Comparison of ENCODE assay signal across 8 cellular contexts in genomic region chr20:43862438-43862837, GRCh38. TPM values are rescaled to one million over a fixed set of nuclear protein-coding genes. Genes with fewer than 3 reads are reported as not detected.
"Had no signal": no experiment of that assay in that cellular context is flagged by ENCODE, and none has a peak within 500 bp of the region (broad histone marks: within the 10 kb centered on the region; RNA-seq: fewer than 3 reads in every experiment).

No MANE protein-coding gene starts in this region.

- DNase-seq: H9, HCEC 1CT, HFFc6, KBM-7 had no signal

- H3K4me1 Mint-ChIP-seq: GM23338, H9, IgD-negative memory B cell had no signal

- H3K4me3 Mint-ChIP-seq: GM23338, H9, HFFc6, IgD-negative memory B cell had no signal

- ATAC-seq: GM23338, HepG2 had no signal

- H3K9ac ChIP-seq: KMS-11 had no signal

- H3K27ac Mint-ChIP-seq: GM23338, HFFc6, IgD-negative memory B cell had no signal

- H3K9me3 Mint-ChIP-seq: GM23338, H9, HFFc6 had no signal

- H3K27ac ChIP-seq: KMS-11 had no signal

- H3K36me3 Mint-ChIP-seq: IgD-negative memory B cell had no signal

- H3K4me3 ChIP-seq: GM23338 had no signal

RNA-seq across cellular contexts. Expression of gene TOX2, which starts 52.2 kb away (rescaled TPM):
- total RNA-seq: HepG2 had no signal
- polyA plus RNA-seq: HepG2 had no signal
